Comparison of ENCODE assay signal across 1 cellular context in the genomic region with DNA sequence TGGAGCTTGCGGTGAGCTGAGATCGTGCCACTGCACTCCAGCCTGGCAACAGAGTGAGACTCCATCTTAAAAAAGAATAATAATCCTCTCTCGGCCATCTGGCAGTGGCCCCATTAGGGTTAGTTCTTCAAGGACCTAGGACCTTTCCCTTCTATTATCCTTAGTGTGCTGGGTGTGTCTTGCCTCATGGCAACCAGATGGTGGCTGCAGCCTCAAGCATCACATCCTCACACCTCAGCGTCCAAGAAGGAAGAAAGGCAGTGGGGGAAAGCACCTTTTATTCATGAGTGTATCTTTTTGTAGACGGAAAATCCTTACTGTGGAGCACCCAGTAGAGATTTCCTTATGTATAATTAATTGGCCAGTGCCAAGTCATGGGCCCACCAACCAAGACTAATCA.
A peak's percentile ranks its signal among the peaks of the same experiment; 100 is the strongest.
TF ChIP-seq lines count a peak whose summit lies in the region.

No MANE protein-coding gene starts in this region.

TF ChIP-seq in H1, 55 proteins besides CTCF, POLR2A, EP300 and RAD21 (continued from another document):
- TF ChIP-seq, protein P1, sequence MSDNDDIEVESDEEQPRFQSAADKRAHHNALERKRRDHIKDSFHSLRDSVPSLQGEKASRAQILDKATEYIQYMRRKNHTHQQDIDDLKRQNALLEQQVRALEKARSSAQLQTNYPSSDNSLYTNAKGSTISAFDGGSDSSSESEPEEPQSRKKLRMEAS (IDR thresholded peaks at IDR 0.05), result peak; percentile 61; the same call in 1 of the 2 replicates
